In genomic region chr9:106478312-106479099, GRCh38 we compare ENCODE assay signal across 19 cellular contexts.
"Had no signal": no experiment of that assay in that cellular context is flagged by ENCODE, and none has a peak within 500 bp of the region (broad histone marks: within the 10 kb centered on the region; RNA-seq: fewer than 3 reads in every experiment).

No MANE protein-coding gene starts in this region.

- H3K36me3 ChIP-seq: breast epithelium, gastroesophageal sphincter, left lung, ovary, tibial nerve, vagina had no signal

- DNase-seq: activated CD4-positive, alpha-beta T cell treated with anti-CD3 and anti-CD28 coated beads for 1 hour; activated CD4-positive, alpha-beta T cell treated with anti-CD3 and anti-CD28 coated beads, Interleukin-2, amount 50 U/mL, for 48 hours; activated naive CD4-positive, alpha-beta T cell treated with anti-CD3 and anti-CD28 coated beads for 36 hours; activated naive CD8-positive, alpha-beta T cell treated with anti-CD3 and anti-CD28 coated beads, Interleukin-2, amount 50 U/mL, for 24 hours; aorta; left lung; midbrain; ovary; T-cell; T-helper 9 cell had no signal

- FAIRE-seq: islet of Langerhans had no signal

- H3K4me1 ChIP-seq: breast epithelium, gastroesophageal sphincter, left lung, vagina had no signal

- ATAC-seq: activated naive CD8-positive, alpha-beta T cell treated with anti-CD3 and anti-CD28 coated beads, Interleukin-2, amount 50 U/mL, for 24 hours; activated T-helper 17 cell treated with anti-CD3 and anti-CD28 coated beads, Interleukin-2, amount 50 U/mL, for 72 hours; gastroesophageal sphincter; left lung; stimulated activated memory B cell treated with anti-CD40 and anti-IgM and Interleukin-4, amounts not matched to agents 10 μg/mL and 1 μg/mL and 100 μg/mL, for 72 hours; T-cell had no signal

- H3K9me3 ChIP-seq: breast epithelium, ovary, vagina had no signal

- H3K27me3 ChIP-seq: breast epithelium, gastroesophageal sphincter, left lung, ovary, tibial nerve, vagina had no signal

- H3K4me3 ChIP-seq: breast epithelium, gastroesophageal sphincter, left lung, ovary, tibial nerve, vagina had no signal

- H3K27ac ChIP-seq: breast epithelium, epithelial cell of prostate, gastroesophageal sphincter, left lung, ovary, tibial nerve, vagina, VCaP had no signal
